1 cellular context compared by ENCODE assay signal in genomic region chr12:4323400-4323799, GRCh38.
TF ChIP-seq lines count a peak whose summit lies in the region.

No MANE protein-coding gene starts in this region.

TF ChIP-seq in GM12878, 131 proteins besides CTCF, POLR2A, EP300 and RAD21:
- TF ChIP-seq MXI1 (IDR thresholded peaks at IDR 0.05; ENCODE audit: low read depth, low read length) (no peak), PAX5 (IDR thresholded peaks at IDR 0.05; ENCODE audit: borderline replicate concordance, low read depth, low read length) (no peak), SMAD1 (IDR thresholded peaks at IDR 0.05; ENCODE audit: low read depth, partially characterized antibody) (no peak), RB1 (IDR thresholded peaks at IDR 0.05; ENCODE audit: borderline replicate concordance) (no peak), RELB (IDR thresholded peaks at IDR 0.05; ENCODE audit: low read depth) (no peak), NR2F1 (conservative IDR thresholded peaks at IDR 0.05) (no peak), HDAC6 (IDR thresholded peaks at IDR 0.05; ENCODE audit: unreplicated experiment) (no peak), WRNIP1 (IDR thresholded peaks at IDR 0.05; ENCODE audit: borderline replicate concordance, low read depth, low read length) (no peak), TCF3 (IDR thresholded peaks at IDR 0.05; ENCODE audit: borderline replicate concordance, insufficient read depth, low read depth, low read length) (no peak), ZBED1 (IDR thresholded peaks at IDR 0.05; ENCODE audit: borderline replicate concordance) (no peak), SPI1 (IDR thresholded peaks at IDR 0.05; ENCODE audit: borderline replicate concordance, insufficient read depth, low read depth, low read length) (no peak; the same call in 1 of the 2 replicates), MAX (IDR thresholded peaks at IDR 0.05; ENCODE audit: low read depth, low read length) (peak; percentile 24; the same call in 1 of the 2 replicates), RAD51 (IDR thresholded peaks at IDR 0.05) (peak; percentile 71)
